Comparison of ENCODE assay signal across 19 cellular contexts in genomic region chr18:37284260-37284659, GRCh38.
"Had no signal": no experiment of that assay in that cellular context is flagged by ENCODE, and none has a peak within 500 bp of the region (broad histone marks: within the 10 kb centered on the region; RNA-seq: fewer than 3 reads in every experiment).

No MANE protein-coding gene starts in this region.

- H3K4me3 ChIP-seq: colonic mucosa, esophagus muscularis mucosa, gastrocnemius medialis, heart right ventricle, left lung, lower lobe of right lung, mucosa of descending colon had no signal

- H3K27me3 ChIP-seq: colonic mucosa had no signal

- DNase-seq: colonic mucosa; cortex of kidney; effector CD8-positive, alpha-beta T cell; foreskin melanocyte; gastrocnemius medialis; glutamatergic neuron; head of caudate nucleus; heart right ventricle; hippocampal formation; left cardiac atrium; left ventricle myocardium superior; lower lobe of right lung; mesenchymal stem cell; naive B cell had no signal

- H3K9me3 ChIP-seq: colonic mucosa, esophagus muscularis mucosa, gastrocnemius medialis, heart right ventricle, left lung, lower lobe of right lung, mucosa of descending colon had no signal

- H3K4me3 Mint-ChIP-seq: dendritic cell treated with granulocyte-macrophage colony-stimulating factor and Interleukin-4, amounts not matched to agents 40 ng/mL and 50 ng/mL, for 4 days; mesothelial cell of epicardium; naive B cell had no signal

- H3K36me3 ChIP-seq: colonic mucosa, esophagus muscularis mucosa, gastrocnemius medialis, heart right ventricle, left lung, lower lobe of right lung had no signal

- H3K27ac ChIP-seq: colonic mucosa, esophagus muscularis mucosa, gastrocnemius medialis, heart right ventricle, left lung, lower lobe of right lung had no signal

- H3K4me1 Mint-ChIP-seq: naive B cell had no signal

- H3K36me3 Mint-ChIP-seq: mesothelial cell of epicardium, naive B cell had no signal

- ATAC-seq: gastrocnemius medialis, heart right ventricle, left cardiac atrium, left lung, left ventricle myocardium superior, lower lobe of right lung, mucosa of descending colon had no signal

- H3K27me3 Mint-ChIP-seq: dendritic cell treated with granulocyte-macrophage colony-stimulating factor and Interleukin-4, amounts not matched to agents 40 ng/mL and 50 ng/mL, for 4 days had no signal

- H3K27ac Mint-ChIP-seq: dendritic cell treated with granulocyte-macrophage colony-stimulating factor and Interleukin-4, amounts not matched to agents 40 ng/mL and 50 ng/mL, for 4 days; mesothelial cell of epicardium; naive B cell had no signal

- H3K4me1 ChIP-seq: colonic mucosa, esophagus muscularis mucosa, gastrocnemius medialis, heart right ventricle, left lung, lower lobe of right lung had no signal

- H3K9me3 Mint-ChIP-seq: dendritic cell treated with granulocyte-macrophage colony-stimulating factor and Interleukin-4, amounts not matched to agents 40 ng/mL and 50 ng/mL, for 4 days; mesothelial cell of epicardium had no signal
